Comparison of ENCODE assay signal across 8 cellular contexts in genomic region chr2:104872866-104873688, GRCh38. TPM values are rescaled to one million over a fixed set of nuclear protein-coding genes. Genes with fewer than 3 reads are reported as not detected.
DNase-seq lines count a peak whose midpoint lies in the region; ATAC-seq and TF ChIP-seq lines count a peak whose summit lies in the region.

No MANE protein-coding gene starts in this region.

- H3K4me3 ChIP-seq in mucosa of rectum (ENCODE audit: low read length in 2 of 2) (peak overlapping the region; percentile 60 to 68), testis (peak overlapping the region; percentile 55 to 60)

- 1% methylated on average over 53 to 63 of the region's 63 CpGs for WGBS in testis, 2 donors

- no peak for TF ChIP-seq POLR2A in testis (IDR thresholded peaks at IDR 0.05)

- H3K9me3 ChIP-seq in mucosa of rectum (ENCODE audit: control insufficient read depth in 2 of 2, low read length in 2 of 2) (no peaks in the 10 kb centered on the region), testis (no peaks in the 10 kb centered on the region)

- H3K36me3 ChIP-seq in mucosa of rectum (ENCODE audit: control insufficient read depth in 2 of 2, insufficient read depth in 2 of 2, low read length in 2 of 2), result no peaks in the 10 kb centered on the region
- no peaks in the 10 kb centered on the region for H3K36me3 ChIP-seq in testis (ENCODE audit: low read depth, missing control alignments)

- ATAC-seq in GM21737 (IDR thresholded peaks at IDR 0.05; ENCODE audit: unreplicated experiment), result peak; percentile 84
- ATAC-seq in esophagus mucosa, result peak; percentile 81

- intact Hi-C loops in testis (cut with DNase I; ENCODE audit: low total_unique reads), result no loop called here

- H3K9ac ChIP-seq in mucosa of rectum (ENCODE audit: low read depth in 1 of 2, low read length in 2 of 2), result no peak overlapping the region

- H3K4me1 ChIP-seq in mucosa of rectum (ENCODE audit: control insufficient read depth in 2 of 2, insufficient read depth in 2 of 2, low read length in 2 of 2), result peaks cover 3 to 4% of the 10 kb centered on the region in 2 donors
- no peaks in the 10 kb centered on the region for H3K4me1 ChIP-seq in testis

- H3K27me3 ChIP-seq in mucosa of rectum (ENCODE audit: control insufficient read depth in 2 of 2, insufficient read depth in 2 of 2, low read length in 2 of 2), result peaks cover 45 to 59% of the 10 kb centered on the region in 2 donors
- H3K27me3 ChIP-seq in testis, result no peaks in the 10 kb centered on the region

- DNase-seq in activated CD4-positive, alpha-beta T cell treated with anti-CD3 and anti-CD28 coated beads for 48 hours, result peak; percentile 72
- DNase-seq in activated CD4-positive, alpha-beta T cell treated with anti-CD3 and anti-CD28 coated beads, Interleukin-2, amount 50 U/mL, for 4 hours, result no peak
- peak; percentile 60 for DNase-seq in KG1 (lab: John Stamatoyannopoulos, UW)
- peak; percentile 64 for DNase-seq in T1000 (lab: John Stamatoyannopoulos, UW)
- peak; percentile 73 for DNase-seq in testis

- TF ChIP-seq CTCF in testis (IDR thresholded peaks at IDR 0.05), result peak in 2 of 3 experiments; percentile 16 to 21

- H3K27ac ChIP-seq in mucosa of rectum (ENCODE audit: low read depth in 2 of 2, low read length in 2 of 2) (no peak overlapping the region), testis (no peak overlapping the region)

RNA-seq across cellular contexts. Expression of gene POU3F3, which starts 19.2 kb away (rescaled TPM):
- total RNA-seq in esophagus mucosa (not detected), testis (1 to 10 TPM in 1 of 2 donors, under 1 TPM in 1; 0.71 to 1.7 TPM)
- polyA plus RNA-seq in testis (ENCODE audit: insufficient read depth, low read depth, low replicate concordance), result 0.96 TPM

Comparison
In these comparisons a context has a peak if more than half of its experiments do, and no peak if none do; other contexts are left out.
1. DNase-seq: peak in activated CD4-positive, alpha-beta T cell treated with anti-CD3 and anti-CD28 coated beads for 48 hours (single experiment), KG1 (single experiment), T1000 (single experiment) and testis (single experiment); none in activated CD4-positive, alpha-beta T cell treated with anti-CD3 and anti-CD28 coated beads, Interleukin-2, amount 50 U/mL, for 4 hours (0 of 2).